Comparison of ENCODE assay signal across 9 cellular contexts in genomic region chr1:236058141-236058626, GRCh38. TPM values are rescaled to one million over a fixed set of nuclear protein-coding genes. Genes with fewer than 3 reads are reported as not detected.
A peak's percentile ranks its signal among the peaks of the same experiment; 100 is the strongest.
DNase-seq lines count a peak whose midpoint lies in the region; ATAC-seq, FAIRE-seq and TF ChIP-seq lines count a peak whose summit lies in the region.
"Had no signal": no experiment of that assay in that cellular context is flagged by ENCODE, and none has a peak within 500 bp of the region (broad histone marks: within the 10 kb centered on the region; RNA-seq: fewer than 3 reads in every experiment).

No MANE protein-coding gene starts in this region.

- BruUV-seq in HepG2 (replicated peaks; lab: Mats Ljungman, UMichigan), result no TSS peak

- peaks cover 66% of the 10 kb centered on the region for H3K79me2 ChIP-seq in HepG2 (ENCODE audit: insufficient read depth, low read length)

- H3K36me3 Mint-ChIP-seq in natural killer cell treated with Interleukin-12 subunit alpha and Interleukin-12 subunit beta and Interleukin-15 and Interleukin-18, amount 100 ng/mL, for 72 hours, result no peaks in the 10 kb centered on the region
- H3K36me3 Mint-ChIP-seq: activated naive CD8-positive, alpha-beta T cell treated with anti-CD3 and anti-CD28 coated beads, Interleukin-2, amount 10 ng/mL, durations not matched to agents 7 days and 5 days had no signal

- peak; percentile 53 for DNase-seq in GM03348 (ENCODE audit: low spot score)
- DNase-seq in HepG2 (ENCODE audit: low spot score), result no peak
- no peak for DNase-seq in NCI-H1436 (lab: John Stamatoyannopoulos, UW)
- DNase-seq in AML-193 (lab: John Stamatoyannopoulos, UW), result no peak
- DNase-seq in natural killer cell treated with Interleukin-12 subunit alpha and Interleukin-12 subunit beta and Interleukin-15 and Interleukin-18, amount 100 ng/mL, for 72 hours (ENCODE audit: low spot score), result no peak
- no peak for DNase-seq in stimulated activated CD4-positive, alpha-beta T cell treated with anti-CD3 and anti-CD28 coated beads, Interleukin-15, amount 100 ng/mL, for 24 hours
- DNase-seq: activated naive CD8-positive, alpha-beta T cell treated with anti-CD3 and anti-CD28 coated beads, Interleukin-2, amount 10 ng/mL, durations not matched to agents 7 days and 5 days had no signal

- H3K4me2 ChIP-seq in HepG2 (ENCODE audit: low read depth, low read length), result no peak overlapping the region

- H4K20me1 ChIP-seq in HepG2 (ENCODE audit: insufficient read depth, low read length), result peaks cover 4% of the 10 kb centered on the region; the same call in 1 of the 2 replicates

- H3K27ac ChIP-seq in HUES48 (ENCODE audit: low read depth, low read length) (no peak overlapping the region), HepG2 (ENCODE audit: extremely low read length, insufficient read depth, low read length) (no peak overlapping the region)

- H3K27me3 ChIP-seq in HUES48 (ENCODE audit: control insufficient read depth, insufficient read depth, low read length) (peaks cover 1% of the 10 kb centered on the region; the same call in 1 of the 2 replicates), HepG2 (ENCODE audit: control insufficient read depth in 1 of 2, insufficient read depth in 2 of 2, low read length in 2 of 2) (no peaks in the 10 kb centered on the region)

- POLR2A ChIA-PET in HepG2 (lab: Yijun Ruan, JAX), result interaction anchor here (0.9 kb wide), 1 partner anchor 16 kb away, joined by 3 read pairs; no protein-coding TSS in a partner anchor

- TF ChIP-seq POLR2A in HepG2 (IDR thresholded peaks at IDR 0.05; ENCODE audit: insufficient read depth in 1 of 2, low read depth in 2 of 2, low read length in 2 of 2), result no peak

- H3K4me1 Mint-ChIP-seq in natural killer cell treated with Interleukin-12 subunit alpha and Interleukin-12 subunit beta and Interleukin-15 and Interleukin-18, amount 100 ng/mL, for 72 hours (ENCODE audit: low read depth in 2 of 2), result peaks cover 3 to 6% of the 10 kb centered on the region in 2 donors

- H2AFZ ChIP-seq in HepG2 (ENCODE audit: low read length), result no peak overlapping the region

- H3K9me3 Mint-ChIP-seq in natural killer cell treated with Interleukin-12 subunit alpha and Interleukin-12 subunit beta and Interleukin-15 and Interleukin-18, amount 100 ng/mL, for 72 hours, result no peaks in the 10 kb centered on the region
- H3K9me3 Mint-ChIP-seq: activated naive CD8-positive, alpha-beta T cell treated with anti-CD3 and anti-CD28 coated beads, Interleukin-2, amount 10 ng/mL, durations not matched to agents 7 days and 5 days had no signal

- in situ Hi-C loops in HepG2 (cut with HindIII; ENCODE audit: extremely low pct_ligation_motif_present, low pct_unique_long_range_greater_than_20kb), result no loop called here

- intact Hi-C loops in HepG2 (cut with micrococcal nuclease; ENCODE audit: unreplicated experiment), result no loop called here

- H3K4me1 ChIP-seq in HUES48 (ENCODE audit: control insufficient read depth, insufficient read depth, low read length), result peaks cover 15% of the 10 kb centered on the region
- H3K4me1 ChIP-seq in HepG2 (ENCODE audit: insufficient read depth, low read length), result peaks cover 54% of the 10 kb centered on the region

- peak overlapping the region; percentile 0; the same call in 1 of the 2 replicates for H3K4me3 ChIP-seq in HUES48 (ENCODE audit: low read depth, low read length)
- no peak overlapping the region for H3K4me3 ChIP-seq in HepG2 (replicated peaks in 1 of 3; ENCODE audit: insufficient read depth in 1 of 3, low read depth in 2 of 3, low read length in 3 of 3)

- TF ChIP-seq CTCF in HepG2 (CRISPR knock-in tag; IDR thresholded peaks at IDR 0.05), result no peak

- no peaks in the 10 kb centered on the region for H3K36me3 ChIP-seq in HUES48 (ENCODE audit: control insufficient read depth, insufficient read depth, low read length)
- peaks cover 2 to 14% of the 10 kb centered on the region in 2 experiments; a peak in 3 of 5 replicates for H3K36me3 ChIP-seq in HepG2 (replicated peaks in 1 of 2; ENCODE audit: control insufficient read depth in 1 of 2, insufficient read depth in 2 of 2, low read length in 2 of 2)

- no peak for TF ChIP-seq RAD21 in HepG2 (CRISPR knock-in tag; IDR thresholded peaks at IDR 0.05)

- H3K9ac ChIP-seq in HUES48 (ENCODE audit: low read depth, low read length) (no peak overlapping the region), HepG2 (ENCODE audit: insufficient read depth, low read depth, low read length) (no peak overlapping the region)

- TF ChIP-seq EP300 in HepG2 (IDR thresholded peaks at IDR 0.05; ENCODE audit: low read depth in 2 of 2, low read length in 2 of 2) (no peak), HepG2 (CRISPR knock-in tag; IDR thresholded peaks at IDR 0.05; ENCODE audit: borderline replicate concordance) (no peak)

- ATAC-seq in GM21515 (IDR thresholded peaks at IDR 0.05; ENCODE audit: unreplicated experiment) (peak; percentile 66), HepG2 (no peak; the same call in 2 of the 3 replicates)
- no peak for ATAC-seq in natural killer cell treated with Interleukin-12 subunit alpha and Interleukin-12 subunit beta and Interleukin-15 and Interleukin-18, amount 100 ng/mL, for 72 hours

- 81% methylated on average over 3 of the region's 3 CpGs for whole genome bisulfite sequencing in HepG2 (ENCODE audit: low lambda C conversion rate)

- H3K27ac Mint-ChIP-seq in natural killer cell treated with Interleukin-12 subunit alpha and Interleukin-12 subunit beta and Interleukin-15 and Interleukin-18, amount 100 ng/mL, for 72 hours, result no peak overlapping the region
- H3K27ac Mint-ChIP-seq: activated naive CD8-positive, alpha-beta T cell treated with anti-CD3 and anti-CD28 coated beads, Interleukin-2, amount 10 ng/mL, durations not matched to agents 7 days and 5 days had no signal

- H3K9me3 ChIP-seq in HUES48 (ENCODE audit: control insufficient read depth, insufficient read depth, low read length) (no peaks in the 10 kb centered on the region), HepG2 (ENCODE audit: low read length) (no peaks in the 10 kb centered on the region)

- FAIRE-seq in HepG2 (lab: Jason Lieb, UNC), result no peak

- CTCF ChIA-PET in HepG2 (lab: Yijun Ruan, JAX; ENCODE audit: low intra/inter-chr PET ratio, low total read pairs), result no interaction called here

- H3K4me3 Mint-ChIP-seq in natural killer cell treated with Interleukin-12 subunit alpha and Interleukin-12 subunit beta and Interleukin-15 and Interleukin-18, amount 100 ng/mL, for 72 hours, result no peak overlapping the region
- H3K4me3 Mint-ChIP-seq: activated naive CD8-positive, alpha-beta T cell treated with anti-CD3 and anti-CD28 coated beads, Interleukin-2, amount 10 ng/mL, durations not matched to agents 7 days and 5 days had no signal

- H3K27me3 Mint-ChIP-seq in natural killer cell treated with Interleukin-12 subunit alpha and Interleukin-12 subunit beta and Interleukin-15 and Interleukin-18, amount 100 ng/mL, for 72 hours, result peaks cover 26% of the 10 kb centered on the region in 2 donors

TF ChIP-seq in HepG2, 621 proteins besides CTCF, POLR2A, EP300 and RAD21:
- TF ChIP-seq RARG (CRISPR knock-in tag; IDR thresholded peaks at IDR 0.05; ENCODE audit: low read depth), result no peak
- no peak for TF ChIP-seq FOXP1 (IDR thresholded peaks at IDR 0.05)
- 0 out of 2 replicates have a peak, but pooled peaks have one; percentile 36 for TF ChIP-seq FOXP1 (CRISPR knock-in tag; IDR thresholded peaks at IDR 0.05)
- TF ChIP-seq SRSF9 (IDR thresholded peaks at IDR 0.05; ENCODE audit: borderline replicate concordance, insufficient read depth, low read depth, low read length, poor library complexity, severe bottlenecking), result no peak
- TF ChIP-seq CEBPB (IDR thresholded peaks at IDR 0.05; ENCODE audit: borderline replicate concordance, low read depth, low read length), result no peak; the same call in 1 of the 2 replicates
- TF ChIP-seq ZNF230 (CRISPR knock-in tag; IDR thresholded peaks at IDR 0.05), result no peak
TF ChIP-seq in HepG2: peak in this region for 1.

RNA-seq across cellular contexts. Expression of gene NID1, which starts 6.7 kb away (rescaled TPM):
- total RNA-seq in HepG2 (2016; rRNA removed; fragmentation: Illumina TruSeq; extraction: Trizol), result 29.3 and 50.2 TPM in 2 replicates
- 5.0 and 5.1 TPM in 2 replicates for total RNA-seq in HepG2 (2016; cell fraction: cytosol; rRNA removed; fragmentation: Illumina TruSeq; extraction: Trizol; ENCODE audit: low read depth)
- total RNA-seq in HepG2 (2016; cell fraction: insoluble cytoplasmic fraction; rRNA removed; fragmentation: Illumina TruSeq; extraction: Trizol), result 22.1 and 49.8 TPM in 2 replicates
- 10.8 and 12.4 TPM in 2 replicates for total RNA-seq in HepG2 (2016; cell fraction: membrane; rRNA removed; fragmentation: Illumina TruSeq; extraction: Trizol)
- total RNA-seq in HepG2 (2016; cell fraction: nucleus; rRNA removed; fragmentation: Illumina TruSeq; extraction: Trizol), result 68.9 and 87.3 TPM in 2 replicates
- polyA plus RNA-seq in HepG2 (2011; rRNA removed), result 56.1 and 77.2 TPM in 2 replicates
- polyA plus RNA-seq in HepG2 (2011; cell fraction: cytosol; rRNA removed), result 45.0 and 56.5 TPM in 2 replicates
- 102 and 105 TPM in 2 replicates for polyA plus RNA-seq in HepG2 (2011; cell fraction: nucleus; rRNA removed)
- polyA plus RNA-seq in HepG2 (2012), result 122 and 152 TPM in 2 replicates
- polyA plus RNA-seq in HepG2 (2016; cell fraction: cytosol; fragmentation: Illumina TruSeq; extraction: Trizol; ENCODE audit: low read depth), result 2.7 and 3.2 TPM in 2 replicates
- polyA plus RNA-seq in HepG2 (2016; cell fraction: insoluble cytoplasmic fraction; fragmentation: Illumina TruSeq; extraction: Trizol; ENCODE audit: low read depth), result 25.6 and 37.4 TPM in 2 replicates
- 7.7 and 9.8 TPM in 2 replicates for polyA plus RNA-seq in HepG2 (2016; cell fraction: membrane; fragmentation: Illumina TruSeq; extraction: Trizol; ENCODE audit: low read depth)
- polyA plus RNA-seq in HepG2 (2016; cell fraction: nucleus; fragmentation: Illumina TruSeq; extraction: Trizol; ENCODE audit: insufficient read depth, low read depth), result 108 and 114 TPM in 2 replicates
- polyA minus RNA-seq in HepG2 (2011; rRNA and poly(A)+ RNA removed; ENCODE audit: low replicate concordance), result 173 TPM in 1 of 2 replicates, not detected in the other
- polyA minus RNA-seq in HepG2 (2011; cell fraction: cytosol; rRNA and poly(A)+ RNA removed), result 109 and 121 TPM in 2 replicates
- polyA minus RNA-seq in HepG2 (2011; cell fraction: nucleus; rRNA and poly(A)+ RNA removed), result 60.0 and 68.8 TPM in 2 replicates
- not detected for total RNA-seq in natural killer cell treated with Interleukin-12 subunit alpha and Interleukin-12 subunit beta and Interleukin-15 and Interleukin-18, amount 100 ng/mL, for 72 hours

Comparison
In these comparisons a context has a peak if more than half of its experiments do, and no peak if none do; other contexts are left out.
1. RNA of gene NID1, which starts 6.7 kb away (total RNA-seq): 5.0 to 87.3 TPM in HepG2; not detected in natural killer cell treated with Interleukin-12 subunit alpha and Interleukin-12 subunit beta and Interleukin-15 and Interleukin-18, amount 100 ng/mL, for 72 hours; every median in the first group is over 4 times any median in the second.